Comparison of ENCODE assay signal across 19 cellular contexts in genomic region chr3:194617058-194617671, GRCh38.
"Had no signal": no experiment of that assay in that cellular context is flagged by ENCODE, and none has a peak within 500 bp of the region (broad histone marks: within the 10 kb centered on the region; RNA-seq: fewer than 3 reads in every experiment).

No MANE protein-coding gene starts in this region.

- H3K4me1 Mint-ChIP-seq: brain, T-cell, WTC11 had no signal

- H3K4me3 Mint-ChIP-seq: activated T-cell treated with anti-CD3 and anti-CD28 coated beads, Interleukin-2, amount 50 U/mL, for 24 hours; activated T-helper 17 cell treated with anti-CD3 and anti-CD28 coated beads, Interleukin-2, amount 50 U/mL, for 72 hours; brain; dendritic cell treated with granulocyte-macrophage colony-stimulating factor and Interleukin-4, amounts not matched to agents 40 ng/mL and 50 ng/mL, for 4 days; nephron progenitor cell; T-cell; WTC11 had no signal

- H3K79me2 ChIP-seq: hepatocyte had no signal

- DNase-seq: activated T-cell treated with anti-CD3 and anti-CD28 coated beads, Interleukin-2, amount 50 U/mL, for 24 hours; aorta; effector CD4-positive, alpha-beta T cell; foreskin melanocyte; glutamatergic neuron; nephron progenitor cell; occipital lobe; stimulated activated CD4-positive, alpha-beta T cell treated with anti-CD3 and anti-CD28 coated beads, Interleukin-4, amount 100 ng/mL, for 1 hour; stimulated activated naive CD4-positive, alpha-beta T cell treated with Interleukin-2 at 50 U/mL for 16 hours; T-cell; T-helper 9 cell had no signal

- H3K4me2 ChIP-seq: hepatocyte had no signal

- H3K36me3 ChIP-seq: thoracic aorta had no signal

- H3K27me3 Mint-ChIP-seq: activated T-cell treated with anti-CD3 and anti-CD28 coated beads, Interleukin-2, amount 50 U/mL, for 24 hours; activated T-helper 17 cell treated with anti-CD3 and anti-CD28 coated beads, Interleukin-2, amount 50 U/mL, for 72 hours; dendritic cell treated with granulocyte-macrophage colony-stimulating factor and Interleukin-4, amounts not matched to agents 40 ng/mL and 50 ng/mL, for 4 days; T-cell had no signal

- H3K27ac Mint-ChIP-seq: activated naive CD4-positive, alpha-beta T cell treated with anti-CD3 and anti-CD28 coated beads, Interleukin-2, amount 50 U/mL, for 72 hours; activated T-cell treated with anti-CD3 and anti-CD28 coated beads, Interleukin-2, amount 50 U/mL, for 24 hours; activated T-helper 17 cell treated with anti-CD3 and anti-CD28 coated beads, Interleukin-2, amount 50 U/mL, for 72 hours; dendritic cell treated with granulocyte-macrophage colony-stimulating factor and Interleukin-4, amounts not matched to agents 40 ng/mL and 50 ng/mL, for 4 days; nephron progenitor cell; T-cell; WTC11 had no signal

- H3K9me3 ChIP-seq: thoracic aorta, upper lobe of left lung had no signal

- H3K27me3 ChIP-seq: hepatocyte, upper lobe of left lung had no signal

- H3K9me3 Mint-ChIP-seq: activated naive CD4-positive, alpha-beta T cell treated with anti-CD3 and anti-CD28 coated beads, Interleukin-2, amount 50 U/mL, for 72 hours; activated T-cell treated with anti-CD3 and anti-CD28 coated beads, Interleukin-2, amount 50 U/mL, for 24 hours; activated T-helper 17 cell treated with anti-CD3 and anti-CD28 coated beads, Interleukin-2, amount 50 U/mL, for 72 hours; brain; dendritic cell treated with granulocyte-macrophage colony-stimulating factor and Interleukin-4, amounts not matched to agents 40 ng/mL and 50 ng/mL, for 4 days; nephron progenitor cell; T-cell; WTC11 had no signal

- H2AFZ ChIP-seq: hepatocyte had no signal

- H3K27ac ChIP-seq: hepatocyte, thoracic aorta, upper lobe of left lung had no signal

- H3K36me3 Mint-ChIP-seq: activated naive CD4-positive, alpha-beta T cell treated with anti-CD3 and anti-CD28 coated beads, Interleukin-2, amount 50 U/mL, for 72 hours had no signal

- H3K4me3 ChIP-seq: hepatocyte, thoracic aorta, upper lobe of left lung had no signal
